ENCODE assay signal across 15 cellular contexts in the genomic region with DNA sequence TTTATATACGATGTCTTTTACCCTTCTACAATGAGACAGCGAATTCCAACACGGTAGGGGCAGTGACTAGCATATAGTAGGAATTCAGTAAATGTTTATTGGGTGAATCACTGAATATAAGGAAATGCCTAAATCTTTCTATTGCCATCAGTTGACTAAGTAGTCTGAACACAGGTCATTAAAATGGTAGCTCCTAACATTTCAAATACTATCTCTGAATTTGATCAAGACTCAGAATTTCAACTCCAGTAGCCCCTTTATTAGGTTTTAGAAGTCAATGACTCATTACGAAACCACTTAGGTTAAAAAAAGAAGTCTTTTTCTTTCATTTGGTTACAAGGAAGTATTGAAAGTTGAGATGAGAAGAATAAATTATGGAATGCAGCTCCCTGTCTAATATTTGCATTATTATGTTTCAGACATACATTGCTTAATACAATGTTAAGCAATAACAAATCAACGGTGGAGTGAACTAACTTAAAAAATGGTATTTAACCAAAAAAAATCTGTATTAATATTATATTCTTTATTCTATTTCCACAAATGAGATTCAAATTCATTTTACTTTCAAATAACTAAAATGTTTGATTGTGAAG.
DNase-seq lines count a peak whose midpoint lies in the region; ATAC-seq and TF ChIP-seq lines count a peak whose summit lies in the region.
"Had no signal": no experiment of that assay in that cellular context is flagged by ENCODE, and none has a peak within 500 bp of the region (broad histone marks: within the 10 kb centered on the region; RNA-seq: fewer than 3 reads in every experiment).

No MANE protein-coding gene starts in this region.

- H3K36me3 Mint-ChIP-seq in MCF 10A (ENCODE audit: insufficient read depth, unreplicated experiment), result no peaks in the 10 kb centered on the region
- H3K36me3 Mint-ChIP-seq: neural progenitor cell had no signal

- no peaks in the 10 kb centered on the region for H3K9me3 ChIP-seq in breast epithelium

- TSS peak; percentile 59 for BruUV-seq in MCF 10A (replicated peaks; lab: Mats Ljungman, UMichigan)

- POLR2A ChIA-PET in MCF 10A (lab: Yijun Ruan, JAX), result interaction anchor here (1.3 kb wide), 1 partner anchor 8 kb away, joined by 6 read pairs; no protein-coding TSS in a partner anchor

- H3K27me3 Mint-ChIP-seq in MCF 10A (ENCODE audit: insufficient read depth, unreplicated experiment), result no peaks in the 10 kb centered on the region

- ATAC-seq in SK-N-SH treated with all-trans-retinoic acid at 6 μM for 48 hours (peak; percentile 93), sciatic nerve (no peak)
- ATAC-seq: stimulated activated naive CD8-positive, alpha-beta T cell treated with anti-CD3 and anti-CD28 coated beads, Interleukin-15, Interleukin-2, amounts not matched to agents 100 U/mL and 50 U/mL, for 24 hours had no signal

- CTCF ChIA-PET in MCF 10A (lab: Yijun Ruan, JAX), result interaction anchor here (0.6 kb wide), 1 partner anchor 19 kb away, joined by 4 read pairs; no protein-coding TSS in a partner anchor

- H3K27me3 ChIP-seq in breast epithelium, result no peaks in the 10 kb centered on the region
- H3K27me3 ChIP-seq: neural progenitor cell had no signal

- H3K4me3 ChIP-seq in breast epithelium (no peak overlapping the region), fibroblast of villous mesenchyme (ENCODE audit: low read depth, low read length) (no peak overlapping the region)
- H3K4me3 ChIP-seq: neural progenitor cell had no signal

- intact Hi-C loops in MCF 10A (cut with micrococcal nuclease), result no loop called here
- intact Hi-C loops in breast epithelium (cut with DNase I; ENCODE audit: low total_unique reads), result no loop called here
- intact Hi-C loops in sciatic nerve (cut with DNase I), result no loop called here

- H3K4me3 Mint-ChIP-seq in MCF 10A (ENCODE audit: unreplicated experiment), result no peak overlapping the region
- H3K4me3 Mint-ChIP-seq: neural progenitor cell had no signal

- no peaks in the 10 kb centered on the region for H3K4me1 ChIP-seq in breast epithelium
- H3K4me1 ChIP-seq: neural progenitor cell had no signal

- H3K4me1 Mint-ChIP-seq in MCF 10A (ENCODE audit: insufficient read depth, unreplicated experiment), result peaks cover 32% of the 10 kb centered on the region
- H3K4me1 Mint-ChIP-seq: neural progenitor cell had no signal

- H3K36me3 ChIP-seq in breast epithelium, result no peaks in the 10 kb centered on the region
- H3K36me3 ChIP-seq: neural progenitor cell had no signal

- no peak overlapping the region for H3K27ac ChIP-seq in breast epithelium
- H3K27ac ChIP-seq: neural progenitor cell had no signal

- H3K9me3 Mint-ChIP-seq in MCF 10A (ENCODE audit: unreplicated experiment), result no peaks in the 10 kb centered on the region
- H3K9me3 Mint-ChIP-seq: neural progenitor cell had no signal

- TF ChIP-seq CTCF in MCF 10A (IDR thresholded peaks at IDR 0.05; ENCODE audit: unreplicated experiment) (no peak), breast epithelium (IDR thresholded peaks at IDR 0.05) (no peak), fibroblast of villous mesenchyme (IDR thresholded peaks at IDR 0.05; ENCODE audit: insufficient read depth, low read depth, low read length) (no peak)

- H3K27ac Mint-ChIP-seq in MCF 10A (ENCODE audit: low read depth, unreplicated experiment), result peak overlapping the region; percentile 9
- H3K27ac Mint-ChIP-seq: neural progenitor cell had no signal

- no peak for TF ChIP-seq POLR2A in breast epithelium (IDR thresholded peaks at IDR 0.05)

- DNase-seq in MCF 10A (ENCODE audit: unreplicated experiment) (peak; percentile 42), breast epithelium (ENCODE audit: low spot score in 2 of 2) (no peak), fibroblast of villous mesenchyme (ENCODE audit: low read depth) (peak; percentile 72), sciatic nerve (ENCODE audit: low spot score) (no peak), HPDE6-E6E7 (ENCODE audit: extremely low spot score) (no peak), globus pallidus (ENCODE audit: low spot score) (no peak)
- DNase-seq in stimulated activated CD4-positive, alpha-beta T cell treated with anti-CD3 and anti-CD28 coated beads, Interleukin-1b, Interleukin-23, amount 100 ng/mL, for 48 hours, result no peak
- DNase-seq: amniotic stem cell; DND-41; erythroblast; NCI-H2029 treated with DMSO at 0.1 percent for 48 hours; stimulated activated naive CD8-positive, alpha-beta T cell treated with anti-CD3 and anti-CD28 coated beads, Interleukin-15, Interleukin-2, amounts not matched to agents 100 U/mL and 50 U/mL, for 24 hours; T1000 had no signal

TF ChIP-seq in SK-N-SH treated with all-trans-retinoic acid at 6 μM for 48 hours, 23 proteins besides CTCF, POLR2A, EP300 and RAD21:
- 0 out of 2 replicates have a peak, but pooled peaks have one; percentile 22 for TF ChIP-seq ZFP3 (CRISPR knock-in tag; IDR thresholded peaks at IDR 0.05)
- TF ChIP-seq CSDC2 (CRISPR knock-in tag; IDR thresholded peaks at IDR 0.05), result no peak
- TF ChIP-seq RARB (CRISPR knock-in tag; IDR thresholded peaks at IDR 0.05), result no peak
- no peak for TF ChIP-seq ZNF8 (CRISPR knock-in tag; IDR thresholded peaks at IDR 0.05)
- peak; percentile 91 for TF ChIP-seq ISL1 (CRISPR knock-in tag; IDR thresholded peaks at IDR 0.05)
- no peak for TF ChIP-seq ZFP30 (CRISPR knock-in tag; IDR thresholded peaks at IDR 0.05)
- TF ChIP-seq, protein P1, sequence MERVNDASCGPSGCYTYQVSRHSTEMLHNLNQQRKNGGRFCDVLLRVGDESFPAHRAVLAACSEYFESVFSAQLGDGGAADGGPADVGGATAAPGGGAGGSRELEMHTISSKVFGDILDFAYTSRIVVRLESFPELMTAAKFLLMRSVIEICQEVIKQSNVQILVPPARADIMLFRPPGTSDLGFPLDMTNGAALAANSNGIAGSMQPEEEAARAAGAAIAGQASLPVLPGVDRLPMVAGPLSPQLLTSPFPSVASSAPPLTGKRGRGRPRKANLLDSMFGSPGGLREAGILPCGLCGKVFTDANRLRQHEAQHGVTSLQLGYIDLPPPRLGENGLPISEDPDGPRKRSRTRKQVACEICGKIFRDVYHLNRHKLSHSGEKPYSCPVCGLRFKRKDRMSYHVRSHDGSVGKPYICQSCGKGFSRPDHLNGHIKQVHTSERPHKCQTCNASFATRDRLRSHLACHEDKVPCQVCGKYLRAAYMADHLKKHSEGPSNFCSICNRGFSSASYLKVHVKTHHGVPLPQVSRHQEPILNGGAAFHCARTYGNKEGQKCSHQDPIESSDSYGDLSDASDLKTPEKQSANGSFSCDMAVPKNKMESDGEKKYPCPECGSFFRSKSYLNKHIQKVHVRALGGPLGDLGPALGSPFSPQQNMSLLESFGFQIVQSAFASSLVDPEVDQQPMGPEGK (CRISPR knock-in tag; IDR thresholded peaks at IDR 0.05; ENCODE audit: borderline replicate concordance), result no peak
- TF ChIP-seq, protein P2, sequence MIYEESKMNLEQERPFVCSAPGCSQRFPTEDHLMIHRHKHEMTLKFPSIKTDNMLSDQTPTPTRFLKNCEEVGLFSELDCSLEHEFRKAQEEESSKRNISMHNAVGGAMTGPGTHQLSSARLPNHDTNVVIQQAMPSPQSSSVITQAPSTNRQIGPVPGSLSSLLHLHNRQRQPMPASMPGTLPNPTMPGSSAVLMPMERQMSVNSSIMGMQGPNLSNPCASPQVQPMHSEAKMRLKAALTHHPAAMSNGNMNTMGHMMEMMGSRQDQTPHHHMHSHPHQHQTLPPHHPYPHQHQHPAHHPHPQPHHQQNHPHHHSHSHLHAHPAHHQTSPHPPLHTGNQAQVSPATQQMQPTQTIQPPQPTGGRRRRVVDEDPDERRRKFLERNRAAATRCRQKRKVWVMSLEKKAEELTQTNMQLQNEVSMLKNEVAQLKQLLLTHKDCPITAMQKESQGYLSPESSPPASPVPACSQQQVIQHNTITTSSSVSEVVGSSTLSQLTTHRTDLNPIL (CRISPR knock-in tag; IDR thresholded peaks at IDR 0.05; ENCODE audit: low read depth), result no peak
- TF ChIP-seq BACH2 (CRISPR knock-in tag; IDR thresholded peaks at IDR 0.05; ENCODE audit: borderline replicate concordance), result no peak
- TF ChIP-seq ZNF565 (CRISPR knock-in tag; conservative IDR thresholded peaks at IDR 0.05; ENCODE audit: low read depth), result no peak

Comparison
In these comparisons a context has a peak if more than half of its experiments do, and no peak if none do; other contexts are left out.
1. DNase-seq: peak in MCF 10A (single experiment) and fibroblast of villous mesenchyme (single experiment); none in breast epithelium (0 of 2), sciatic nerve (single experiment), HPDE6-E6E7 (single experiment), stimulated activated CD4-positive, alpha-beta T cell treated with anti-CD3 and anti-CD28 coated beads, Interleukin-1b, Interleukin-23, amount 100 ng/mL, for 48 hours (single experiment) and globus pallidus (single experiment).